18 cellular contexts compared by ENCODE assay signal in genomic region chr22:45202333-45203149, GRCh38. TPM values are rescaled to one million over a fixed set of nuclear protein-coding genes. Genes with fewer than 3 reads are reported as not detected.
DNase-seq lines count a peak whose midpoint lies in the region; ATAC-seq and TF ChIP-seq lines count a peak whose summit lies in the region.
"Had no signal": no experiment of that assay in that cellular context is flagged by ENCODE, and none has a peak within 500 bp of the region (broad histone marks: within the 10 kb centered on the region; RNA-seq: fewer than 3 reads in every experiment).

No MANE protein-coding gene starts in this region.

- no peaks in the 10 kb centered on the region for H3K9me3 Mint-ChIP-seq in CD4-positive, alpha-beta memory T cell
- no peaks in the 10 kb centered on the region for H3K9me3 Mint-ChIP-seq in activated CD4-positive, alpha-beta memory T cell treated with anti-CD3 and anti-CD28 coated beads for 36 hours
- H3K9me3 Mint-ChIP-seq in T-helper 2 cell treated with Interferon-gamma antibody and Interleukin-4, amounts not matched to agents 5 μg/mL and 100 μg/mL, for 36 hours: no peaks in the 10 kb centered on the region
- H3K9me3 Mint-ChIP-seq: activated naive CD8-positive, alpha-beta T cell treated with anti-CD3 and anti-CD28 coated beads, Interleukin-2, amount 50 U/mL, for 24 hours; activated T-cell treated with anti-CD3 and anti-CD28 coated beads, Interleukin-2, amount 50 U/mL, for 4 hours had no signal

- no peaks in the 10 kb centered on the region for H3K27me3 Mint-ChIP-seq in CD4-positive, alpha-beta memory T cell
- H3K27me3 Mint-ChIP-seq in activated CD4-positive, alpha-beta memory T cell treated with anti-CD3 and anti-CD28 coated beads for 36 hours: no peaks in the 10 kb centered on the region
- no peaks in the 10 kb centered on the region for H3K27me3 Mint-ChIP-seq in T-helper 2 cell treated with Interferon-gamma antibody and Interleukin-4, amounts not matched to agents 5 μg/mL and 100 μg/mL, for 36 hours (ENCODE audit: low read depth)
- H3K27me3 Mint-ChIP-seq: activated naive CD8-positive, alpha-beta T cell treated with anti-CD3 and anti-CD28 coated beads, Interleukin-2, amount 50 U/mL, for 24 hours had no signal

- H3K27ac ChIP-seq in SJCRH30 (peak overlapping the region; percentile 85), esophagus squamous epithelium (peak overlapping the region in 3 of 4 donors; percentile 17 to 53 (median 33)), sigmoid colon (peak overlapping the region in 3 of 4 donors; percentile 52 to 68 (median 67))
- no peak overlapping the region for H3K27ac ChIP-seq in CD4-positive, alpha-beta memory T cell (ENCODE audit: low read depth, low read length)
- H3K27ac ChIP-seq: SK-N-MC, uterus had no signal

- H3K4me3 Mint-ChIP-seq in CD4-positive, alpha-beta memory T cell: no peak overlapping the region
- no peak overlapping the region for H3K4me3 Mint-ChIP-seq in activated CD4-positive, alpha-beta memory T cell treated with anti-CD3 and anti-CD28 coated beads for 36 hours
- H3K4me3 Mint-ChIP-seq in T-helper 2 cell treated with Interferon-gamma antibody and Interleukin-4, amounts not matched to agents 5 μg/mL and 100 μg/mL, for 36 hours: no peak overlapping the region
- H3K4me3 Mint-ChIP-seq: activated naive CD8-positive, alpha-beta T cell treated with anti-CD3 and anti-CD28 coated beads, Interleukin-2, amount 50 U/mL, for 24 hours; activated T-cell treated with anti-CD3 and anti-CD28 coated beads, Interleukin-2, amount 50 U/mL, for 4 hours had no signal

- TF ChIP-seq CTCF in esophagus squamous epithelium (IDR thresholded peaks at IDR 0.05): no peak
- TF ChIP-seq CTCF in sigmoid colon (IDR thresholded peaks at IDR 0.05): no peak

- H3K9me3 ChIP-seq in SJCRH30 (replicated peaks): no peaks in the 10 kb centered on the region
- no peaks in the 10 kb centered on the region for H3K9me3 ChIP-seq in esophagus squamous epithelium
- no peaks in the 10 kb centered on the region for H3K9me3 ChIP-seq in sigmoid colon
- H3K9me3 ChIP-seq in CD4-positive, alpha-beta memory T cell (ENCODE audit: control insufficient read depth in 1 of 2, low read length in 2 of 2): no peaks in the 10 kb centered on the region
- H3K9me3 ChIP-seq: uterus had no signal

- no peaks in the 10 kb centered on the region for H3K27me3 ChIP-seq in SJCRH30
- H3K27me3 ChIP-seq in esophagus squamous epithelium: no peaks in the 10 kb centered on the region
- H3K27me3 ChIP-seq in sigmoid colon: no peaks in the 10 kb centered on the region
- no peaks in the 10 kb centered on the region for H3K27me3 ChIP-seq in CD4-positive, alpha-beta memory T cell (ENCODE audit: insufficient read depth, low read length)
- H3K27me3 ChIP-seq: uterus had no signal

- DNase-seq in CD1c-positive myeloid dendritic cell (ENCODE audit: extremely low spot score) (peak; percentile 55), SJCRH30 (no peak), esophagus squamous epithelium (lab: John Stamatoyannopoulos, UW) (no peak), sigmoid colon (peak; percentile 63)
- DNase-seq in CD4-positive, alpha-beta memory T cell: no peak
- no peak for DNase-seq in activated CD4-positive, alpha-beta memory T cell treated with anti-CD3 and anti-CD28 coated beads for 36 hours
- DNase-seq in T-helper 2 cell treated with Interferon-gamma antibody and Interleukin-4, amounts not matched to agents 5 μg/mL and 100 μg/mL, for 36 hours (ENCODE audit: low spot score): no peak
- DNase-seq: activated CD4-positive, alpha-beta T cell treated with anti-CD3 and anti-CD28 coated beads, Interleukin-2, amount 50 U/mL, for 48 hours; activated naive CD8-positive, alpha-beta T cell treated with anti-CD3 and anti-CD28 coated beads, Interleukin-2, amount 50 U/mL, for 24 hours; activated T-cell treated with anti-CD3 and anti-CD28 coated beads, Interleukin-2, amount 50 U/mL, for 4 hours; cerebellar nuclear complex; NCI-H1436 treated with DMSO at 0.1 percent for 48 hours; NCI-H226; small intestine; stimulated activated naive CD4-positive, alpha-beta T cell treated with Interleukin-2 at 50 U/mL for 16 hours; uterus had no signal

- peaks cover 23% of the 10 kb centered on the region for H3K4me1 ChIP-seq in SJCRH30
- peaks cover 8 to 39% (median 9%) of the 10 kb centered on the region in 3 donors for H3K4me1 ChIP-seq in esophagus squamous epithelium
- H3K4me1 ChIP-seq in sigmoid colon: peaks cover 0 to 26% (median 17%) of the 10 kb centered on the region in 4 donors
- H3K4me1 ChIP-seq in CD4-positive, alpha-beta memory T cell (ENCODE audit: insufficient read depth, low read length): no peaks in the 10 kb centered on the region
- H3K4me1 ChIP-seq: uterus had no signal

- H3K27ac Mint-ChIP-seq in CD4-positive, alpha-beta memory T cell: no peak overlapping the region
- H3K27ac Mint-ChIP-seq in activated CD4-positive, alpha-beta memory T cell treated with anti-CD3 and anti-CD28 coated beads for 36 hours: no peak overlapping the region
- H3K27ac Mint-ChIP-seq in T-helper 2 cell treated with Interferon-gamma antibody and Interleukin-4, amounts not matched to agents 5 μg/mL and 100 μg/mL, for 36 hours: no peak overlapping the region
- H3K27ac Mint-ChIP-seq: activated naive CD8-positive, alpha-beta T cell treated with anti-CD3 and anti-CD28 coated beads, Interleukin-2, amount 50 U/mL, for 24 hours had no signal

- 91% methylated on average over 9 of the region's 36 CpGs; no CpG with 5 or more reads in 1 of the 2 donors for WGBS in esophagus squamous epithelium, 2 donors
- 92 to 94% methylated on average over 36 of the region's 36 CpGs for WGBS in sigmoid colon, 2 donors

- TF ChIP-seq EP300 in sigmoid colon (IDR thresholded peaks at IDR 0.05): no peak

- H3K36me3 Mint-ChIP-seq in CD4-positive, alpha-beta memory T cell: peaks cover 27 to 41% of the 10 kb centered on the region in 2 donors
- H3K36me3 Mint-ChIP-seq in activated CD4-positive, alpha-beta memory T cell treated with anti-CD3 and anti-CD28 coated beads for 36 hours: peaks cover 11% of the 10 kb centered on the region
- H3K36me3 Mint-ChIP-seq in T-helper 2 cell treated with Interferon-gamma antibody and Interleukin-4, amounts not matched to agents 5 μg/mL and 100 μg/mL, for 36 hours (ENCODE audit: low read depth): no peaks in the 10 kb centered on the region

- H3K4me3 ChIP-seq in SJCRH30: no peak overlapping the region
- H3K4me3 ChIP-seq in esophagus squamous epithelium: no peak overlapping the region
- H3K4me3 ChIP-seq in sigmoid colon: no peak overlapping the region
- H3K4me3 ChIP-seq in CD4-positive, alpha-beta memory T cell (ENCODE audit: low read length in 2 of 2): no peak overlapping the region
- H3K4me3 ChIP-seq: SK-N-MC, uterus had no signal

- intact Hi-C loops in esophagus squamous epithelium (cut with DNase I) (no loop called here), sigmoid colon (cut with DNase I) (no loop called here)
- intact Hi-C loops in CD4-positive, alpha-beta memory T cell (cut with micrococcal nuclease): no loop called here
- intact Hi-C loops in activated CD4-positive, alpha-beta memory T cell treated with anti-CD3 and anti-CD28 coated beads for 36 hours (cut with micrococcal nuclease): no loop called here

- peaks cover 0 to 2% (median 0%) of the 10 kb centered on the region in 4 donors for H3K4me1 Mint-ChIP-seq in CD4-positive, alpha-beta memory T cell
- no peaks in the 10 kb centered on the region for H3K4me1 Mint-ChIP-seq in activated CD4-positive, alpha-beta memory T cell treated with anti-CD3 and anti-CD28 coated beads for 36 hours (ENCODE audit: low read depth)
- no peaks in the 10 kb centered on the region for H3K4me1 Mint-ChIP-seq in T-helper 2 cell treated with Interferon-gamma antibody and Interleukin-4, amounts not matched to agents 5 μg/mL and 100 μg/mL, for 36 hours (ENCODE audit: low read depth)
- H3K4me1 Mint-ChIP-seq: activated naive CD8-positive, alpha-beta T cell treated with anti-CD3 and anti-CD28 coated beads, Interleukin-2, amount 50 U/mL, for 24 hours had no signal

- H3K36me3 ChIP-seq in SJCRH30 (no peaks in the 10 kb centered on the region), esophagus squamous epithelium (peaks cover 0 to 90% (median 38%) of the 10 kb centered on the region in 3 donors), sigmoid colon (peaks cover 0 to 72% (median 51%) of the 10 kb centered on the region in 4 donors)
- H3K36me3 ChIP-seq in CD4-positive, alpha-beta memory T cell (ENCODE audit: insufficient read depth, low read length): no peaks in the 10 kb centered on the region
- H3K36me3 ChIP-seq: uterus had no signal

- POLR2A ChIA-PET in CD4-positive, alpha-beta memory T cell (lab: Charles Lee; ENCODE audit: partially characterized antibody): no interaction called here
- POLR2A ChIA-PET in activated CD4-positive, alpha-beta memory T cell treated with anti-CD3 and anti-CD28 coated beads for 36 hours (lab: Charles Lee): no interaction called here

- no peak for TF ChIP-seq POLR2A in esophagus squamous epithelium (IDR thresholded peaks at IDR 0.05)
- TF ChIP-seq POLR2A in sigmoid colon (IDR thresholded peaks at IDR 0.05): no peak

- ATAC-seq in GM21381 (IDR thresholded peaks at IDR 0.05; ENCODE audit: unreplicated experiment): no peak
- ATAC-seq: activated naive CD8-positive, alpha-beta T cell treated with anti-CD3 and anti-CD28 coated beads, Interleukin-2, amount 50 U/mL, for 24 hours; activated T-cell treated with anti-CD3 and anti-CD28 coated beads, Interleukin-2, amount 50 U/mL, for 4 hours had no signal

- CTCF ChIA-PET in CD4-positive, alpha-beta memory T cell (lab: Charles Lee; ENCODE audit: partially characterized antibody): no interaction called here
- CTCF ChIA-PET in activated CD4-positive, alpha-beta memory T cell treated with anti-CD3 and anti-CD28 coated beads for 36 hours (lab: Charles Lee): no interaction called here

RNA-seq across cellular contexts. Expression of gene KIAA0930, which starts 38.2 kb away (rescaled TPM):
- total RNA-seq in SJCRH30 (2014; rRNA removed; shearing (Covaris generic)): 9.3 and 15.2 TPM in 2 replicates
- 10 to 100 TPM; 33.1 to 40.2 (median 38.1) TPM for total RNA-seq in esophagus squamous epithelium
- total RNA-seq in sigmoid colon: 10 to 100 TPM; 25.7 to 56.5 (median 30.7) TPM
- polyA plus RNA-seq in sigmoid colon: 10 to 100 TPM; 14.4 to 34.1 (median 26.4) TPM
- 10 to 100 TPM; 27.9 to 36.7 TPM for total RNA-seq in CD4-positive, alpha-beta memory T cell
- 1 to 10 TPM; 1.2 to 1.7 TPM for polyA plus RNA-seq in CD4-positive, alpha-beta memory T cell
- total RNA-seq in activated CD4-positive, alpha-beta memory T cell treated with anti-CD3 and anti-CD28 coated beads for 36 hours: 10 to 100 TPM; 31.1 to 31.9 TPM

RNA-seq across cellular contexts. Expression of gene NUP50, which starts 38.8 kb away (rescaled TPM):
- 52.2 and 58.6 TPM in 2 replicates for total RNA-seq in SJCRH30 (2014; rRNA removed; shearing (Covaris generic))
- 10 to 100 TPM; 53.7 to 96.4 (median 59.9) TPM for total RNA-seq in esophagus squamous epithelium
- total RNA-seq in sigmoid colon: 10 to 100 TPM; 23.2 to 28.5 (median 26.8) TPM
- 10 to 100 TPM; 10.8 to 27.8 (median 22.2) TPM for polyA plus RNA-seq in sigmoid colon
- total RNA-seq in CD4-positive, alpha-beta memory T cell: 100 to 1,000 TPM; 142 to 158 TPM
- 10 to 100 TPM; 40.1 to 63.3 TPM for polyA plus RNA-seq in CD4-positive, alpha-beta memory T cell
- 100 to 1,000 TPM; 150 to 156 TPM for total RNA-seq in activated CD4-positive, alpha-beta memory T cell treated with anti-CD3 and anti-CD28 coated beads for 36 hours

Comparison
In these comparisons a context has a peak if more than half of its experiments do, and no peak if none do; other contexts are left out.
1. DNase-seq: peak in CD1c-positive myeloid dendritic cell (single experiment) and sigmoid colon (single experiment); none in SJCRH30 (0 of 2), esophagus squamous epithelium (single experiment), CD4-positive, alpha-beta memory T cell (0 of 5), activated CD4-positive, alpha-beta memory T cell treated with anti-CD3 and anti-CD28 coated beads for 36 hours (single experiment) and T-helper 2 cell treated with Interferon-gamma antibody and Interleukin-4, amounts not matched to agents 5 μg/mL and 100 μg/mL, for 36 hours (single experiment).